In genomic region chr19:4284176-4284958, GRCh38 we compare ENCODE assay signal across 11 cellular contexts. TPM values are rescaled to one million over a fixed set of nuclear protein-coding genes. Genes with fewer than 3 reads are reported as not detected.
A peak's percentile ranks its signal among the peaks of the same experiment; 100 is the strongest.
DNase-seq lines count a peak whose midpoint lies in the region; ATAC-seq, FAIRE-seq and TF ChIP-seq lines count a peak whose summit lies in the region.
"Had no signal": no experiment of that assay in that cellular context is flagged by ENCODE, and none has a peak within 500 bp of the region (broad histone marks: within the 10 kb centered on the region; RNA-seq: fewer than 3 reads in every experiment).

No MANE protein-coding gene starts in this region.

- CTCF ChIA-PET in K562 (lab: Yijun Ruan, JAX; ENCODE audit: low intra/inter-chr PET ratio) = no interaction called here

- DNase-seq in DMS 273 (lab: John Stamatoyannopoulos, UW; ENCODE audit: unreplicated experiment) (peak; percentile 69), DMS 273 treated with DMSO at 0.1 percent for 48 hours (lab: John Stamatoyannopoulos, UW) (no peak), NCI-H1048 (lab: John Stamatoyannopoulos, UW) (peak; percentile 57), K562 (ENCODE audit: extremely low read depth in 1 of 4, low spot score in 3 of 4) (peak; percentile 84 to 99 (median 98)), T1000 (lab: John Stamatoyannopoulos, UW) (no peak), pons (ENCODE audit: low spot score) (no peak), mesothelial cell of epicardium (ENCODE audit: low spot score in 2 of 2, unreplicated experiment in 2 of 2) (no peak)
- DNase-seq: HCEC 1CT had no signal

- TF ChIP-seq EP300 in K562 (IDR thresholded peaks at IDR 0.05; ENCODE audit: low read length) = no peak

- H3K27me3 Mint-ChIP-seq in nephron (ENCODE audit: low read depth) = peaks cover 62% of the 10 kb centered on the region
- peaks cover 39% of the 10 kb centered on the region for H3K27me3 Mint-ChIP-seq in mesothelial cell of epicardium (ENCODE audit: low read depth)

- peak overlapping the region; percentile 51; the same call in 1 of the 2 replicates for H3K4me2 ChIP-seq in K562 (ENCODE audit: insufficient read depth, low read length)

- H3K9me3 Mint-ChIP-seq in nephron = no peaks in the 10 kb centered on the region
- no peaks in the 10 kb centered on the region for H3K9me3 Mint-ChIP-seq in mesothelial cell of epicardium

- peaks cover 11% of the 10 kb centered on the region for H3K4me1 Mint-ChIP-seq in nephron
- peaks cover 3% of the 10 kb centered on the region for H3K4me1 Mint-ChIP-seq in mesothelial cell of epicardium

- H4K20me1 ChIP-seq in K562 (replicated peaks; ENCODE audit: control insufficient read depth, insufficient read depth, low read length) = 0 out of 2 replicates have a peak, but pooled peaks cover 5% of the 10 kb centered on the region

- POLR2A ChIA-PET in K562 (lab: Yijun Ruan, JAX) = interaction anchor here (0.6 to 0.9 kb wide), 4 partner anchors 30 to 528 kb away, joined by 3 to 4 read pairs (median 3); no protein-coding TSS in a partner anchor

- H3K9me3 ChIP-seq in K562 (replicated peaks; ENCODE audit: control insufficient read depth, insufficient read depth, low read depth, low read length) = no peaks in the 10 kb centered on the region

- H3K36me3 Mint-ChIP-seq in nephron (ENCODE audit: low read depth) (no peaks in the 10 kb centered on the region), mesothelial cell of epicardium (no peaks in the 10 kb centered on the region)

- in situ Hi-C loops in K562 (cut with MboI) = no loop called here

- H3K4me3 ChIP-seq in K562 = peak overlapping the region; percentile 12; the same call in 1 of the 2 replicates

- H3K9ac ChIP-seq in K562 (ENCODE audit: insufficient read depth in 1 of 2, low read depth in 2 of 2, low read length in 2 of 2) = peak overlapping the region in 1 of 2 experiments; percentile 68; a peak in 2 of 4 replicates

- H2AFZ ChIP-seq in K562 (ENCODE audit: low read depth, low read length) = peak overlapping the region; percentile 57

- no peak for TF ChIP-seq POLR2A in K562 (conservative IDR thresholded peaks at IDR 0.05)

- peak overlapping the region in 2 of 3 experiments; percentile 40 to 58 for H3K4me3 Mint-ChIP-seq in nephron
- H3K4me3 Mint-ChIP-seq in mesothelial cell of epicardium = no peak overlapping the region

- WGBS in K562 (ENCODE audit: insufficient coverage, low coverage, missing lambda C conversion rate) = 16% methylated on average over 20 of the region's 20 CpGs

- H3K27me3 ChIP-seq in K562 (ENCODE audit: control insufficient read depth in 2 of 2, insufficient read depth in 2 of 2, low read length in 2 of 2) = peaks cover 16 to 22% of the 10 kb centered on the region in 2 experiments; a peak in 3 of 5 replicates

- BruUV-seq in K562 (replicated peaks; lab: Mats Ljungman, UMichigan) = no TSS peak

- H3K27ac ChIP-seq in K562 (ENCODE audit: extremely low read depth, low read depth, low read length) = no peak overlapping the region

- H3K79me2 ChIP-seq in K562 (ENCODE audit: control insufficient read depth, insufficient read depth, low read length) = no peaks in the 10 kb centered on the region

- peak; percentile 91 for FAIRE-seq in K562 (lab: Jason Lieb, UNC)
- FAIRE-seq: A204.1 had no signal

- TF ChIP-seq CTCF in K562 (IDR thresholded peaks at IDR 0.05 in 2 of 3, conservative IDR thresholded peaks at IDR 0.05 in 1 of 3; ENCODE audit: insufficient read depth in 2 of 3, low read depth in 1 of 3, low read length in 3 of 3) (no peak), nephron (IDR thresholded peaks at IDR 0.05; ENCODE audit: unreplicated experiment in 3 of 3) (no peak), mesothelial cell of epicardium (IDR thresholded peaks at IDR 0.05; ENCODE audit: unreplicated experiment) (no peak)

- ATAC-seq in K562 = peak; percentile 99

- H3K4me1 ChIP-seq in K562 (replicated peaks in 1 of 2; ENCODE audit: control insufficient read depth in 2 of 2, insufficient read depth in 2 of 2, low read length in 2 of 2) = peaks cover 11 to 22% of the 10 kb centered on the region in 2 experiments

- intact Hi-C loops in K562 (cut with micrococcal nuclease) = no loop called here

- TF ChIP-seq RAD21 in K562 (CRISPR knock-in tag; conservative IDR thresholded peaks at IDR 0.05 in 1 of 2, IDR thresholded peaks at IDR 0.05 in 1 of 2) = no peak

- no peaks in the 10 kb centered on the region for H3K9me1 ChIP-seq in K562 (ENCODE audit: control insufficient read depth, insufficient read depth, low read length)

- H3K27ac Mint-ChIP-seq in nephron (no peak overlapping the region), mesothelial cell of epicardium (no peak overlapping the region)

- no peaks in the 10 kb centered on the region for H3K36me3 ChIP-seq in K562 (ENCODE audit: control insufficient read depth, insufficient read depth, low read length)

RNA-seq across cellular contexts. Expression of gene SHD, which starts 5.3 kb away (rescaled TPM):
- total RNA-seq in K562 (2011; cell fraction: chromatin; rRNA removed; ENCODE audit: low replicate concordance) = 0.42 TPM in 1 of 2 replicates, not detected in the other
- total RNA-seq in K562 (2011; cell fraction: nucleolus; rRNA removed) = not detected in 2 replicates
- total RNA-seq in K562 (2011; cell fraction: nucleoplasm; rRNA removed) = not detected in 2 replicates
- 0.33 TPM in 1 of 2 replicates, not detected in the other for total RNA-seq in K562 (2014; rRNA removed)
- not detected in 2 replicates for total RNA-seq in K562 (2014; rRNA removed; fragmentation: Illumina TruSeq; extraction: Trizol)
- 0.15 TPM in 1 of 2 replicates, not detected in the other for total RNA-seq in K562 (2015; rRNA removed; fragmentation: Illumina TruSeq; extraction: Trizol)
- 0.38 and 0.62 TPM in 2 replicates for total RNA-seq in K562 (2021)
- 0.22 TPM in 1 of 2 replicates, not detected in the other for polyA plus RNA-seq in K562 (2011; rRNA removed)
- polyA plus RNA-seq in K562 (2011; cell fraction: cytosol; rRNA removed) = 0.21 and 0.49 TPM in 2 replicates
- polyA plus RNA-seq in K562 (2011; cell fraction: nucleus; rRNA removed) = 0.36 and 0.90 TPM in 2 replicates
- 0.78 and 1.4 TPM in 2 replicates for polyA plus RNA-seq in K562 (2012)
- 0.42 TPM in 1 of 2 replicates, not detected in the other for polyA plus RNA-seq in K562 (2014; fragmentation: Illumina TruSeq; extraction: Trizol)
- under 1 TPM; 0.13 to 0.18 TPM for polyA plus RNA-seq in K562 (2014; fragmentation: Nextera tagmentation; extraction: Ambion mirVana)
- polyA plus RNA-seq in K562 (2014; rRNA removed) = 0.05 and 0.13 TPM in 2 replicates
- not detected in 2 replicates for polyA minus RNA-seq in K562 (2011; rRNA and poly(A)+ RNA removed)
- not detected in 2 replicates for polyA minus RNA-seq in K562 (2011; cell fraction: cytosol; rRNA and poly(A)+ RNA removed)
- polyA minus RNA-seq in K562 (2011; cell fraction: nucleus; rRNA and poly(A)+ RNA removed) = not detected in 2 replicates
- 3.2 to 4.8 TPM (median 4.0 TPM) in 3 replicates for total RNA-seq in mesothelial cell of epicardium
- total RNA-seq: kidney epithelial cell had no signal

RNA-seq across cellular contexts. Expression of gene TMIGD2, which starts 17.8 kb away (rescaled TPM):
- not detected in 2 replicates for total RNA-seq in K562 (2011; cell fraction: chromatin; rRNA removed; ENCODE audit: low replicate concordance)
- total RNA-seq in K562 (2011; cell fraction: nucleolus; rRNA removed) = not detected in 2 replicates
- total RNA-seq in K562 (2011; cell fraction: nucleoplasm; rRNA removed) = not detected in 2 replicates
- total RNA-seq in K562 (2014; rRNA removed) (not detected in 2 replicates), K562 (2014; rRNA removed; fragmentation: Illumina TruSeq; extraction: Trizol) (not detected in 2 replicates), K562 (2015; rRNA removed; fragmentation: Illumina TruSeq; extraction: Trizol) (not detected in 2 replicates), K562 (2021) (not detected in 2 replicates), mesothelial cell of epicardium (0.29 TPM in 1 of 3 replicates, not detected in the others)
- polyA plus RNA-seq in K562 (2011; rRNA removed) (not detected in 2 replicates), K562 (2014; fragmentation: Illumina TruSeq; extraction: Trizol) (not detected in 2 replicates), K562 (2014; fragmentation: Nextera tagmentation; extraction: Ambion mirVana) (not detected), K562 (2014; rRNA removed) (not detected in 2 replicates)
- 0.06 TPM in 1 of 2 replicates, not detected in the other for polyA plus RNA-seq in K562 (2011; cell fraction: cytosol; rRNA removed)
- polyA plus RNA-seq in K562 (2011; cell fraction: nucleus; rRNA removed) = not detected in 2 replicates
- 0.10 and 0.18 TPM in 2 replicates for polyA plus RNA-seq in K562 (2012)
- polyA minus RNA-seq in K562 (2011; rRNA and poly(A)+ RNA removed) = not detected in 2 replicates
- polyA minus RNA-seq in K562 (2011; cell fraction: cytosol; rRNA and poly(A)+ RNA removed) = not detected in 2 replicates
- not detected in 2 replicates for polyA minus RNA-seq in K562 (2011; cell fraction: nucleus; rRNA and poly(A)+ RNA removed)
- total RNA-seq: kidney epithelial cell had no signal

RNA-seq across cellular contexts. Expression of gene FSD1, which starts 20.0 kb away (rescaled TPM):
- 1.8 and 3.1 TPM in 2 replicates for total RNA-seq in K562 (2011; cell fraction: chromatin; rRNA removed; ENCODE audit: low replicate concordance)
- total RNA-seq in K562 (2011; cell fraction: nucleolus; rRNA removed) = 1.7 and 2.8 TPM in 2 replicates
- 0.92 and 1.4 TPM in 2 replicates for total RNA-seq in K562 (2011; cell fraction: nucleoplasm; rRNA removed)
- total RNA-seq in K562 (2014; rRNA removed) = 0.65 and 0.77 TPM in 2 replicates
- total RNA-seq in K562 (2014; rRNA removed; fragmentation: Illumina TruSeq; extraction: Trizol) = 0.73 and 0.80 TPM in 2 replicates
- total RNA-seq in K562 (2015; rRNA removed; fragmentation: Illumina TruSeq; extraction: Trizol) = 0.49 and 0.69 TPM in 2 replicates
- total RNA-seq in K562 (2021) = 1.4 and 1.5 TPM in 2 replicates
- 0.87 and 1.2 TPM in 2 replicates for polyA plus RNA-seq in K562 (2011; rRNA removed)
- polyA plus RNA-seq in K562 (2011; cell fraction: cytosol; rRNA removed) = 0.44 and 3.4 TPM in 2 replicates
- polyA plus RNA-seq in K562 (2011; cell fraction: nucleus; rRNA removed) = 2.1 and 3.7 TPM in 2 replicates
- polyA plus RNA-seq in K562 (2012) = 0.44 and 1.0 TPM in 2 replicates
- polyA plus RNA-seq in K562 (2014; fragmentation: Illumina TruSeq; extraction: Trizol) = 0.29 and 1.9 TPM in 2 replicates
- polyA plus RNA-seq in K562 (2014; fragmentation: Nextera tagmentation; extraction: Ambion mirVana) = under 1 TPM in 1 of 2 experiments, not detected in 1; 0.11 TPM
- polyA plus RNA-seq in K562 (2014; rRNA removed) = 0.78 and 1.1 TPM in 2 replicates
- polyA minus RNA-seq in K562 (2011; rRNA and poly(A)+ RNA removed) = 0.33 and 0.49 TPM in 2 replicates
- not detected in 2 replicates for polyA minus RNA-seq in K562 (2011; cell fraction: cytosol; rRNA and poly(A)+ RNA removed)
- polyA minus RNA-seq in K562 (2011; cell fraction: nucleus; rRNA and poly(A)+ RNA removed) = 0.22 and 0.81 TPM in 2 replicates
- total RNA-seq in mesothelial cell of epicardium = 16.4 to 17.7 TPM (median 17.1 TPM) in 3 replicates

RNA-seq across cellular contexts. Expression of gene YJU2, which starts 37.5 kb away (rescaled TPM):
- 8.3 and 15.5 TPM in 2 replicates for total RNA-seq in K562 (2011; cell fraction: chromatin; rRNA removed; ENCODE audit: low replicate concordance)
- 12.6 and 14.5 TPM in 2 replicates for total RNA-seq in K562 (2011; cell fraction: nucleolus; rRNA removed)
- total RNA-seq in K562 (2011; cell fraction: nucleoplasm; rRNA removed) = 8.1 and 11.4 TPM in 2 replicates
- total RNA-seq in K562 (2014; rRNA removed) (34.9 and 46.0 TPM in 2 replicates), K562 (2014; rRNA removed; fragmentation: Illumina TruSeq; extraction: Trizol) (11.7 and 12.1 TPM in 2 replicates), K562 (2015; rRNA removed; fragmentation: Illumina TruSeq; extraction: Trizol) (22.4 and 23.5 TPM in 2 replicates), K562 (2021) (26.5 and 28.6 TPM in 2 replicates), mesothelial cell of epicardium (19.5 to 22.1 TPM (median 21.3 TPM) in 3 replicates)
- polyA plus RNA-seq in K562 (2011; rRNA removed) (12.6 and 15.4 TPM in 2 replicates), K562 (2014; fragmentation: Illumina TruSeq; extraction: Trizol) (19.3 and 27.8 TPM in 2 replicates), K562 (2014; fragmentation: Nextera tagmentation; extraction: Ambion mirVana) (1 to 10 TPM in 1 of 2 experiments, under 1 TPM in 1; 0.41 to 1.4 TPM), K562 (2014; rRNA removed) (33.0 and 34.6 TPM in 2 replicates)
- 17.5 and 33.3 TPM in 2 replicates for polyA plus RNA-seq in K562 (2011; cell fraction: cytosol; rRNA removed)
- polyA plus RNA-seq in K562 (2011; cell fraction: nucleus; rRNA removed) = 8.4 and 11.4 TPM in 2 replicates
- 20.8 and 26.9 TPM in 2 replicates for polyA plus RNA-seq in K562 (2012)
- 11.0 and 12.5 TPM in 2 replicates for polyA minus RNA-seq in K562 (2011; rRNA and poly(A)+ RNA removed)
- 8.3 and 10.7 TPM in 2 replicates for polyA minus RNA-seq in K562 (2011; cell fraction: cytosol; rRNA and poly(A)+ RNA removed)
- polyA minus RNA-seq in K562 (2011; cell fraction: nucleus; rRNA and poly(A)+ RNA removed) = 3.2 and 6.4 TPM in 2 replicates

RNA-seq across cellular contexts. Expression of gene STAP2, which starts 54.3 kb away (rescaled TPM):
- 2.7 and 6.6 TPM in 2 replicates for total RNA-seq in K562 (2011; cell fraction: chromatin; rRNA removed; ENCODE audit: low replicate concordance)
- total RNA-seq in K562 (2011; cell fraction: nucleolus; rRNA removed) = 8.7 and 10.8 TPM in 2 replicates
- 4.0 and 6.0 TPM in 2 replicates for total RNA-seq in K562 (2011; cell fraction: nucleoplasm; rRNA removed)
- 4.3 and 7.8 TPM in 2 replicates for total RNA-seq in K562 (2014; rRNA removed)
- total RNA-seq in K562 (2014; rRNA removed; fragmentation: Illumina TruSeq; extraction: Trizol) = 2.3 and 3.9 TPM in 2 replicates
- 3.5 and 4.5 TPM in 2 replicates for total RNA-seq in K562 (2015; rRNA removed; fragmentation: Illumina TruSeq; extraction: Trizol)
- total RNA-seq in K562 (2021) = 5.7 and 8.2 TPM in 2 replicates
- polyA plus RNA-seq in K562 (2011; rRNA removed) = 4.3 and 4.7 TPM in 2 replicates
- polyA plus RNA-seq in K562 (2011; cell fraction: cytosol; rRNA removed) = 5.4 and 13.5 TPM in 2 replicates
- polyA plus RNA-seq in K562 (2011; cell fraction: nucleus; rRNA removed) = 5.6 and 10.5 TPM in 2 replicates
- polyA plus RNA-seq in K562 (2012) = 1.4 and 4.8 TPM in 2 replicates
- 5.3 and 5.4 TPM in 2 replicates for polyA plus RNA-seq in K562 (2014; fragmentation: Illumina TruSeq; extraction: Trizol)
- polyA plus RNA-seq in K562 (2014; fragmentation: Nextera tagmentation; extraction: Ambion mirVana) = 1 to 10 TPM; 1.2 to 3.6 TPM
- 5.8 and 9.8 TPM in 2 replicates for polyA plus RNA-seq in K562 (2014; rRNA removed)
- 1.2 and 3.1 TPM in 2 replicates for polyA minus RNA-seq in K562 (2011; rRNA and poly(A)+ RNA removed)
- 2.0 and 2.6 TPM in 2 replicates for polyA minus RNA-seq in K562 (2011; cell fraction: cytosol; rRNA and poly(A)+ RNA removed)
- 1.1 and 3.2 TPM in 2 replicates for polyA minus RNA-seq in K562 (2011; cell fraction: nucleus; rRNA and poly(A)+ RNA removed)
- 74.0 to 79.4 TPM (median 75.3 TPM) in 3 replicates for total RNA-seq in mesothelial cell of epicardium

Comparison
In these comparisons a context has a peak if more than half of its experiments do, and no peak if none do; other contexts are left out.
1. DNase-seq: peak in DMS 273 (single experiment), NCI-H1048 (single experiment) and K562 (4 of 4); none in DMS 273 treated with DMSO at 0.1 percent for 48 hours (single experiment), T1000 (single experiment), pons (single experiment) and mesothelial cell of epicardium (0 of 2).